8 cellular contexts compared by ENCODE assay signal in genomic region chr5:124902097-124902821, GRCh38.
A peak's percentile ranks its signal among the peaks of the same experiment; 100 is the strongest.
DNase-seq lines count a peak whose midpoint lies in the region; ATAC-seq lines count a peak whose summit lies in the region.

No MANE protein-coding gene starts in this region.

- peak; percentile 30 for DNase-seq in DMS 273 treated with DMSO at 0.1 percent for 48 hours (lab: John Stamatoyannopoulos, UW)
- DNase-seq in NCI-H69 (lab: John Stamatoyannopoulos, UW), result peak; percentile 97
- DNase-seq in dermis blood vessel endothelial cell, result peak; percentile 23
- DNase-seq in stimulated activated effector memory CD8-positive, alpha-beta T cell treated with anti-CD3 and anti-CD28 coated beads, Interleukin-12 subunit alpha, Interleukin-12 subunit beta, amount 100 ng/mL, for 72 hours (ENCODE audit: low spot score in 2 of 2), result no peak
- no peak for DNase-seq in activated CD4-positive, alpha-beta T cell treated with anti-CD3 and anti-CD28 coated beads for 4 hours
- DNase-seq in stimulated activated CD4-positive, alpha-beta T cell treated with anti-CD3 and anti-CD28 coated beads, Interleukin-2, amount 100 ng/mL, for 24 hours, result no peak

- H3K4me1 Mint-ChIP-seq in stimulated activated effector memory CD8-positive, alpha-beta T cell treated with anti-CD3 and anti-CD28 coated beads, Interleukin-12 subunit alpha, Interleukin-12 subunit beta, amount 100 ng/mL, for 72 hours, result no peaks in the 10 kb centered on the region

- no peak overlapping the region for H3K27ac Mint-ChIP-seq in stimulated activated effector memory CD8-positive, alpha-beta T cell treated with anti-CD3 and anti-CD28 coated beads, Interleukin-12 subunit alpha, Interleukin-12 subunit beta, amount 100 ng/mL, for 72 hours

- no peaks in the 10 kb centered on the region for H3K36me3 Mint-ChIP-seq in stimulated activated effector memory CD8-positive, alpha-beta T cell treated with anti-CD3 and anti-CD28 coated beads, Interleukin-12 subunit alpha, Interleukin-12 subunit beta, amount 100 ng/mL, for 72 hours

- peaks cover 2% of the 10 kb centered on the region for H3K9me3 Mint-ChIP-seq in stimulated activated effector memory CD8-positive, alpha-beta T cell treated with anti-CD3 and anti-CD28 coated beads, Interleukin-12 subunit alpha, Interleukin-12 subunit beta, amount 100 ng/mL, for 72 hours

- ATAC-seq in GM19025 (IDR thresholded peaks at IDR 0.05; ENCODE audit: low read depth, unreplicated experiment), result peak; percentile 99
- ATAC-seq in HG03066 (IDR thresholded peaks at IDR 0.05; ENCODE audit: low read depth, unreplicated experiment), result peak; percentile 100
- ATAC-seq in stimulated activated effector memory CD8-positive, alpha-beta T cell treated with anti-CD3 and anti-CD28 coated beads, Interleukin-12 subunit alpha, Interleukin-12 subunit beta, amount 100 ng/mL, for 72 hours, result peak; percentile 87

- no peak overlapping the region for H3K4me3 Mint-ChIP-seq in stimulated activated effector memory CD8-positive, alpha-beta T cell treated with anti-CD3 and anti-CD28 coated beads, Interleukin-12 subunit alpha, Interleukin-12 subunit beta, amount 100 ng/mL, for 72 hours

Comparison
In these comparisons a context has a peak if more than half of its experiments do, and no peak if none do; other contexts are left out.
1. DNase-seq: peak in DMS 273 treated with DMSO at 0.1 percent for 48 hours (single experiment), NCI-H69 (single experiment) and dermis blood vessel endothelial cell (single experiment); none in stimulated activated effector memory CD8-positive, alpha-beta T cell treated with anti-CD3 and anti-CD28 coated beads, Interleukin-12 subunit alpha, Interleukin-12 subunit beta, amount 100 ng/mL, for 72 hours (0 of 2), activated CD4-positive, alpha-beta T cell treated with anti-CD3 and anti-CD28 coated beads for 4 hours (0 of 2) and stimulated activated CD4-positive, alpha-beta T cell treated with anti-CD3 and anti-CD28 coated beads, Interleukin-2, amount 100 ng/mL, for 24 hours (0 of 2).
2. Peak in every context shown above with its lines, with median percentiles within 50 percentile points of each other: ATAC-seq.